Comparison of ENCODE assay signal across 15 cellular contexts in the genomic region with DNA sequence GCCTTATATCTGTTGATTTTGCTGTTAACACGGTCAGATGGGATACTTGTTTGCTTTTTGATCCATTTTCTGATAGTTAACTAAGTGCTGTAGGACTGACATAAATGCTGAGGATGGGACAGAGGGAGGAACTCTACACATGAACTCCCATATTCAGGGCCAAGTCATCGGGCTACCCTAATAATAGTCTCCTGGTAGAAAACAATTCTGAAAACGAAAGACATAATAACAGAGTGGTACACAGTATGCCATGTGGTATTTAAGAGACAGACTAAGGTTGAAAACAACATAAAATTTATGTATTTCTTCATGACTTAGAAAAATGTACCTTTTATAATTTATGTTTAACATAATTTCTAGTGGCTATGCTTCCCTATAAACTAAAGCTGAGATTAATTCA. TPM values are rescaled to one million over a fixed set of nuclear protein-coding genes. Genes with fewer than 3 reads are reported as not detected.
DNase-seq lines count a peak whose midpoint lies in the region; ATAC-seq and TF ChIP-seq lines count a peak whose summit lies in the region.
"Had no signal": no experiment of that assay in that cellular context is flagged by ENCODE, and none has a peak within 500 bp of the region (broad histone marks: within the 10 kb centered on the region; RNA-seq: fewer than 3 reads in every experiment).

No MANE protein-coding gene starts in this region.

- intact Hi-C loops in ascending aorta (cut with DNase I), result loop anchor here (10.0 kb wide), 3 partner anchors 524 to 1584 kb away; partner anchors contain the start of genes DEK and E2F3
- intact Hi-C loops in thyroid gland (cut with DNase I), result no loop called here

- H3K27ac ChIP-seq in ascending aorta (peak overlapping the region; percentile 84 to 89), thyroid gland (peak overlapping the region; percentile 89 to 93 (median 89))
- H3K27ac ChIP-seq: BLaER1 treated with 17β-estradiol and CSF1 and Interleukin-3, amounts not matched to agents 10 nM and 100 nM; RWPE1; SJSA1 had no signal

- H3K9me3 ChIP-seq in ascending aorta, result no peaks in the 10 kb centered on the region
- no peaks in the 10 kb centered on the region for H3K9me3 ChIP-seq in thyroid gland
- no peaks in the 10 kb centered on the region for H3K9me3 ChIP-seq in BE2C
- H3K9me3 ChIP-seq: HAP-1, SJSA1 had no signal

- peak overlapping the region; percentile 16 to 47 for H3K4me3 ChIP-seq in ascending aorta
- no peak overlapping the region for H3K4me3 ChIP-seq in thyroid gland (replicated peaks in 1 of 3)
- H3K4me3 ChIP-seq in BE2C (ENCODE audit: low read depth, low read length), result no peak overlapping the region
- H3K4me3 ChIP-seq: BLaER1 treated with 17β-estradiol and CSF1 and Interleukin-3, amounts not matched to agents 10 nM and 100 nM; HAP-1; SJSA1 had no signal

- 44 to 59% methylated on average over 3 of the region's 3 CpGs for WGBS in thyroid gland, 2 donors

- H3K36me3 ChIP-seq in ascending aorta (no peaks in the 10 kb centered on the region), thyroid gland (no peaks in the 10 kb centered on the region), BE2C (no peaks in the 10 kb centered on the region)
- H3K36me3 ChIP-seq: BLaER1 treated with 17β-estradiol and CSF1 and Interleukin-3, amounts not matched to agents 10 nM and 100 nM; HAP-1; SJSA1 had no signal

- TF ChIP-seq CTCF in ascending aorta (IDR thresholded peaks at IDR 0.05) (no peak), thyroid gland (IDR thresholded peaks at IDR 0.05) (no peak), BE2C (IDR thresholded peaks at IDR 0.05; ENCODE audit: low read depth, low read length) (no peak)

- H3K27me3 ChIP-seq in ascending aorta (no peaks in the 10 kb centered on the region), thyroid gland (no peaks in the 10 kb centered on the region), BE2C (peaks cover 7% of the 10 kb centered on the region; the same call in 1 of the 2 replicates)
- H3K27me3 ChIP-seq: BLaER1 treated with 17β-estradiol and CSF1 and Interleukin-3, amounts not matched to agents 10 nM and 100 nM had no signal

- no peak for TF ChIP-seq POLR2A in thyroid gland (IDR thresholded peaks at IDR 0.05)

- DNase-seq in NCI-H69 (lab: John Stamatoyannopoulos, UW), result peak; percentile 19
- no peak for DNase-seq in ascending aorta (ENCODE audit: low spot score in 2 of 2)
- peak; percentile 5 for DNase-seq in hepatic stellate cell (ENCODE audit: low spot score)
- no peak for DNase-seq in thyroid gland
- no peak for DNase-seq in nucleus accumbens (lab: John Stamatoyannopoulos, UW)
- DNase-seq in BE2C, result no peak
- DNase-seq in mucosa of gallbladder (ENCODE audit: low spot score), result no peak
- DNase-seq: NCI-H187 treated with DMSO at 0.1 percent for 48 hours, NCI-H524, OCI-M1 had no signal

- H3K4me1 ChIP-seq in ascending aorta (peaks cover 5 to 31% of the 10 kb centered on the region in 2 donors), thyroid gland (peaks cover 43 to 49% of the 10 kb centered on the region in 2 donors), BE2C (no peaks in the 10 kb centered on the region)
- H3K4me1 ChIP-seq: HAP-1 had no signal

- no peak for ATAC-seq in GM19455 (IDR thresholded peaks at IDR 0.05; ENCODE audit: unreplicated experiment)

RNA-seq across cellular contexts. Expression of gene ID4, which starts 12.0 kb away (rescaled TPM):
- total RNA-seq in ascending aorta, result 103 TPM
- 100 to 1,000 TPM; 333 to 768 (median 629) TPM for total RNA-seq in thyroid gland
- polyA plus RNA-seq in BE2C (2012; ENCODE audit: insufficient read depth, insufficient read length, low read depth), result 0.25 TPM
- total RNA-seq in mucosa of gallbladder, result 7.0 TPM

Comparison
In these comparisons a context has a peak if more than half of its experiments do, and no peak if none do; other contexts are left out.
1. DNase-seq: peak in NCI-H69 (single experiment) and hepatic stellate cell (single experiment); none in ascending aorta (0 of 2), thyroid gland (0 of 2), nucleus accumbens (0 of 56), BE2C (single experiment) and mucosa of gallbladder (single experiment).
2. H3K4me3 ChIP-seq: peak in ascending aorta (2 of 2); none in thyroid gland (0 of 3) and BE2C (single experiment).
3. RNA of gene ID4, which starts 12.0 kb away (total RNA-seq): 333 to 768 TPM in thyroid gland and 103 TPM in ascending aorta (single experiment); 7.0 TPM in mucosa of gallbladder (single experiment); every median in the first group is over 10 times any median in the second.